18 cellular contexts compared by ENCODE assay signal in the genomic region with DNA sequence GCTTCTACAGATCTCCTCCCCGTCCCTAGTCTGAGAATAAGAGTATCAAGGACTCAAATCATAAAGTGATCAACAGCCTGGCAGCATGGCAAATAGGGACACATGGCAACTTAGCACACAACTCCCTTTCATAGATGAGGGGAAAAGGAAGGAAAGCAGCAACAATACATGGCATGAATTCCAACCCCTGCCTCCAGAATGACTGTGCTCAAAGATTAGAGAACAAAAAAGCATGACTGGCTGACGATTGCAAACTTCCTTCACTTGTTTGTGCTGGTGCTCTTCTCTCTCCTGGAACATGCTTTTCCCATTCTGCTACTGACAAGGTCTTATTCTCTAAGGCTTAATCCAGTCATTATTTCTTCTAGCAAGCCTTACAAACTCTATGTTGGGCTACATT. TPM values are rescaled to one million over a fixed set of nuclear protein-coding genes. Genes with fewer than 3 reads are reported as not detected.
DNase-seq lines count a peak whose midpoint lies in the region; TF ChIP-seq lines count a peak whose summit lies in the region.
"Had no signal": no experiment of that assay in that cellular context is flagged by ENCODE, and none has a peak within 500 bp of the region (broad histone marks: within the 10 kb centered on the region; RNA-seq: fewer than 3 reads in every experiment).

No MANE protein-coding gene starts in this region.

- POLR2A ChIA-PET in HEK293T (lab: Yijun Ruan, JAX): interaction anchor here (1.1 kb wide), 1 partner anchor 33 kb away, joined by 6 read pairs; the partner anchor contains the start of gene TXNDC12

- H3K4me3 Mint-ChIP-seq in progenitor cell of endocrine pancreas (ENCODE audit: low read depth): no peak overlapping the region
- H3K4me3 Mint-ChIP-seq: CD4-positive, CD25-positive, alpha-beta regulatory T cell; CD8-positive, alpha-beta memory T cell; H9 had no signal

- CTCF ChIA-PET in HEK293T (lab: Yijun Ruan, JAX): no interaction called here

- intact Hi-C loops in dorsolateral prefrontal cortex (cut with DNase I): no loop called here

- H3K9me3 Mint-ChIP-seq in progenitor cell of endocrine pancreas (ENCODE audit: low read depth): no peaks in the 10 kb centered on the region
- H3K9me3 Mint-ChIP-seq: CD8-positive, alpha-beta memory T cell; H9; IgD-negative memory B cell had no signal

- H3K27ac ChIP-seq in dorsolateral prefrontal cortex: no peak overlapping the region

- H3K27me3 ChIP-seq in dorsolateral prefrontal cortex: no peaks in the 10 kb centered on the region
- H3K27me3 ChIP-seq: BE2C had no signal

- H3K27ac Mint-ChIP-seq in progenitor cell of endocrine pancreas: peak overlapping the region; percentile 14
- H3K27ac Mint-ChIP-seq: CD4-positive, CD25-positive, alpha-beta regulatory T cell; H9 had no signal

- H3K4me3 ChIP-seq in dorsolateral prefrontal cortex: no peak overlapping the region

- peak; percentile 67 to 83 for DNase-seq in dermis microvascular lymphatic vessel endothelial cell (ENCODE audit: low read depth in 2 of 2)
- DNase-seq in glomerular endothelial cell (ENCODE audit: extremely low read depth, low read depth, low spot score): peak; percentile 50
- DNase-seq in progenitor cell of endocrine pancreas (ENCODE audit: low spot score, unreplicated experiment): no peak
- no peak for DNase-seq in Kasumi-1 (lab: John Stamatoyannopoulos, UW)
- no peak for DNase-seq in dorsolateral prefrontal cortex
- DNase-seq in HEK293T (ENCODE audit: extremely low spot score): no peak
- DNase-seq: ACHN; BE2C; C1 segment of cervical spinal cord; CD4-positive, CD25-positive, alpha-beta regulatory T cell; CD8-positive, alpha-beta memory T cell; COR-L47; DMS 273 treated with DMSO at 0.1 percent for 48 hours; DMS53; DND-41; EL; H9 had no signal

- H3K27me3 Mint-ChIP-seq in progenitor cell of endocrine pancreas: no peaks in the 10 kb centered on the region
- H3K27me3 Mint-ChIP-seq: CD4-positive, CD25-positive, alpha-beta regulatory T cell; CD8-positive, alpha-beta memory T cell; IgD-negative memory B cell had no signal

- H3K4me1 Mint-ChIP-seq in progenitor cell of endocrine pancreas (ENCODE audit: low read depth): no peaks in the 10 kb centered on the region
- H3K4me1 Mint-ChIP-seq: H9 had no signal

- peaks cover 26% of the 10 kb centered on the region for H3K36me3 Mint-ChIP-seq in progenitor cell of endocrine pancreas (ENCODE audit: insufficient read depth)

- TF ChIP-seq CTCF in progenitor cell of endocrine pancreas (IDR thresholded peaks at IDR 0.05; ENCODE audit: unreplicated experiment): no peak
- TF ChIP-seq CTCF in dorsolateral prefrontal cortex (IDR thresholded peaks at IDR 0.05 in 54 of 56, conservative IDR thresholded peaks at IDR 0.05 in 2 of 56; ENCODE audit: low read depth in 1 of 56, partially characterized antibody in 56 of 56): no peak

TF ChIP-seq in HEK293T, 16 proteins besides CTCF, POLR2A, EP300 and RAD21:
- no peak for TF ChIP-seq L3MBTL2 (conservative IDR thresholded peaks at IDR 0.05)
- no peak for TF ChIP-seq SUZ12 (IDR thresholded peaks at IDR 0.05)
- TF ChIP-seq FOXM1 (IDR thresholded peaks at IDR 0.05; ENCODE audit: borderline replicate concordance): no peak
- no peak for TF ChIP-seq SP1 (IDR thresholded peaks at IDR 0.05)
- no peak for TF ChIP-seq FOXK2 (IDR thresholded peaks at IDR 0.05)
- no peak for TF ChIP-seq ZNF384 (IDR thresholded peaks at IDR 0.05)
- TF ChIP-seq BHLHE40 (IDR thresholded peaks at IDR 0.05; ENCODE audit: borderline replicate concordance): no peak
- no peak for TF ChIP-seq ELF4 (IDR thresholded peaks at IDR 0.05)
- TF ChIP-seq FOXA1 (IDR thresholded peaks at IDR 0.05): no peak
- no peak for TF ChIP-seq HDGF (IDR thresholded peaks at IDR 0.05; ENCODE audit: borderline replicate concordance)
- TF ChIP-seq LEF1 (IDR thresholded peaks at IDR 0.05; ENCODE audit: borderline replicate concordance): no peak
- TF ChIP-seq PKNOX1 (IDR thresholded peaks at IDR 0.05): no peak
- TF ChIP-seq CTBP1 (IDR thresholded peaks at IDR 0.05; ENCODE audit: borderline replicate concordance): no peak
- no peak for TF ChIP-seq NFRKB (IDR thresholded peaks at IDR 0.05)
- TF ChIP-seq TARDBP (IDR thresholded peaks at IDR 0.05): no peak

RNA-seq across cellular contexts. Expression of gene KTI12, which starts 11.5 kb away (rescaled TPM):
- total RNA-seq in dermis microvascular lymphatic vessel endothelial cell: 8.3 and 11.8 TPM in 2 replicates
- 10.6 and 11.3 TPM in 2 replicates for total RNA-seq in glomerular endothelial cell
- total RNA-seq in progenitor cell of endocrine pancreas: 8.3 and 8.5 TPM in 2 replicates
- total RNA-seq in dorsolateral prefrontal cortex: 10 to 100 TPM in 2 of 120 experiments, 1 to 10 TPM in 118; 3.7 to 10.5 (median 6.4) TPM

RNA-seq across cellular contexts. Expression of gene RAB3B, which starts 31.6 kb away (rescaled TPM):
- total RNA-seq in dermis microvascular lymphatic vessel endothelial cell (2.1 and 4.0 TPM in 2 replicates), glomerular endothelial cell (10.2 and 11.4 TPM in 2 replicates), progenitor cell of endocrine pancreas (86.2 and 87.1 TPM in 2 replicates), dorsolateral prefrontal cortex (10 to 100 TPM in 62 of 120 experiments, 1 to 10 TPM in 58; 2.2 to 28.2 (median 10.1) TPM)
- total RNA-seq: CD4-positive, CD25-positive, alpha-beta regulatory T cell had no signal

RNA-seq across cellular contexts. Expression of gene TXNDC12, which starts 32.9 kb away (rescaled TPM):
- total RNA-seq in dermis microvascular lymphatic vessel endothelial cell: 20.2 and 20.3 TPM in 2 replicates
- 35.8 and 37.1 TPM in 2 replicates for total RNA-seq in glomerular endothelial cell
- total RNA-seq in progenitor cell of endocrine pancreas: 70.1 and 83.6 TPM in 2 replicates
- 10 to 100 TPM; 18.2 to 47.5 (median 33.6) TPM for total RNA-seq in dorsolateral prefrontal cortex

RNA-seq across cellular contexts. Expression of gene BTF3L4, which starts 34.0 kb away (rescaled TPM):
- total RNA-seq in dermis microvascular lymphatic vessel endothelial cell: 27.4 and 29.9 TPM in 2 replicates
- 31.0 and 41.9 TPM in 2 replicates for total RNA-seq in glomerular endothelial cell
- total RNA-seq in progenitor cell of endocrine pancreas: 93.1 and 100 TPM in 2 replicates
- 10 to 100 TPM; 27.7 to 67.7 (median 49.5) TPM for total RNA-seq in dorsolateral prefrontal cortex

Comparison
In these comparisons a context has a peak if more than half of its experiments do, and no peak if none do; other contexts are left out.
1. DNase-seq: peak in dermis microvascular lymphatic vessel endothelial cell (2 of 2) and glomerular endothelial cell (single experiment); none in progenitor cell of endocrine pancreas (single experiment), Kasumi-1 (0 of 2), dorsolateral prefrontal cortex (0 of 10) and HEK293T (single experiment).